1 cellular context compared by ENCODE assay signal in the genomic region with DNA sequence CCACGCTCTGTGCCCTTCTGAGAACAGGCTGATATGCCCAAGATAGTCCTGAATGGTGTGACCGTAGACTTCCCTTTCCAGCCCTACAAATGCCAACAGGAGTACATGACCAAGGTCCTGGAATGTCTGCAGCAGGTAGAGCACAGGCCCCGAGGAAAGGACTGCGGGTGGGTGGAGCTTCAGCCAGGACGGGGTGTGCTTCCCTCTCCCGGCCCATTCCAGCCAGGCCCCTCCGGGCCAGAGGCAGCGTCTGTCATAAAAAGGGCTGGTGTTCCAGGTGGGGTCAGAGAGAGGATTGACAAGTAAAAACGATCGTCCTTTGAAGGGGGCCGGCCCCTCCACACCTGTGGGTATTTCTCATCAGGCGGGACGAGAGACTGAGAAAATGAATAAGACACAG.
TF ChIP-seq lines count a peak whose summit lies in the region.

No MANE protein-coding gene starts in this region.

TF ChIP-seq in H1, 55 proteins besides CTCF, POLR2A, EP300 and RAD21:
- TF ChIP-seq, protein P1, sequence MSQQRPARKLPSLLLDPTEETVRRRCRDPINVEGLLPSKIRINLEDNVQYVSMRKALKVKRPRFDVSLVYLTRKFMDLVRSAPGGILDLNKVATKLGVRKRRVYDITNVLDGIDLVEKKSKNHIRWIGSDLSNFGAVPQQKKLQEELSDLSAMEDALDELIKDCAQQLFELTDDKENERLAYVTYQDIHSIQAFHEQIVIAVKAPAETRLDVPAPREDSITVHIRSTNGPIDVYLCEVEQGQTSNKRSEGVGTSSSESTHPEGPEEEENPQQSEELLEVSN (IDR thresholded peaks at IDR 0.05): no peak
- no peak for TF ChIP-seq PHF8 (conservative IDR thresholded peaks at IDR 0.05; ENCODE audit: low read depth, low read length)
TF ChIP-seq in H1: peak in this region for 0.
